Comparison of ENCODE assay signal across 16 cellular contexts in genomic region chr2:102509749-102510148, GRCh38. TPM values are rescaled to one million over a fixed set of nuclear protein-coding genes. Genes with fewer than 3 reads are reported as not detected.
A peak's percentile ranks its signal among the peaks of the same experiment; 100 is the strongest.
DNase-seq lines count a peak whose midpoint lies in the region; ATAC-seq and TF ChIP-seq lines count a peak whose summit lies in the region.
"Had no signal": no experiment of that assay in that cellular context is flagged by ENCODE, and none has a peak within 500 bp of the region (broad histone marks: within the 10 kb centered on the region; RNA-seq: fewer than 3 reads in every experiment).

No MANE protein-coding gene starts in this region.

- no CpG with 5 or more reads among the region's 2 CpGs for WGBS in IMR-90 (ENCODE audit: extremely low coverage in 2 of 2, insufficient read length in 1 of 2), 2 experiments

- CTCF ChIA-PET in IMR-90 (lab: Yijun Ruan, JAX): interaction anchor here (0.6 kb wide), 1 partner anchor 21 kb away, joined by 4 read pairs; no protein-coding TSS in a partner anchor

- no peak overlapping the region for H2AK9ac ChIP-seq in IMR-90 (replicated peaks; ENCODE audit: low read depth, low read length, poor library complexity)

- BruUV-seq in IMR-90 (replicated peaks; lab: Mats Ljungman, UMichigan): no TSS peak

- H3K4me2 ChIP-seq in IMR-90 (ENCODE audit: low read depth, low read length): no peak overlapping the region

- TF ChIP-seq RAD21 in IMR-90 (IDR thresholded peaks at IDR 0.05; ENCODE audit: low read length): no peak

- H3K27ac Mint-ChIP-seq in activated T-cell treated with anti-CD3 and anti-CD28 coated beads, Interleukin-2, amount 50 U/mL, for 24 hours: no peak overlapping the region
- H3K27ac Mint-ChIP-seq in stimulated activated memory B cell treated with anti-CD40 and anti-IgM and Interleukin-4, amounts not matched to agents 10 μg/mL and 1 μg/mL and 100 μg/mL, for 72 hours: no peak overlapping the region
- H3K27ac Mint-ChIP-seq: WTC11 had no signal

- no peaks in the 10 kb centered on the region for H3K9me1 ChIP-seq in IMR-90 (ENCODE audit: insufficient read depth, low read length)

- H3K79me1 ChIP-seq in IMR-90 (ENCODE audit: low read depth in 1 of 2, low read length in 2 of 2): no peaks in the 10 kb centered on the region

- no peak overlapping the region for H4K5ac ChIP-seq in IMR-90 (ENCODE audit: low read depth, low read length)

- peaks cover 8% of the 10 kb centered on the region for H3K4me1 Mint-ChIP-seq in activated T-cell treated with anti-CD3 and anti-CD28 coated beads, Interleukin-2, amount 50 U/mL, for 4 hours (ENCODE audit: low read depth)
- H3K4me1 Mint-ChIP-seq in activated T-cell treated with anti-CD3 and anti-CD28 coated beads, Interleukin-2, amount 50 U/mL, for 24 hours (ENCODE audit: low read depth): peaks cover 18% of the 10 kb centered on the region
- peaks cover 16% of the 10 kb centered on the region for H3K4me1 Mint-ChIP-seq in stimulated activated memory B cell treated with anti-CD40 and anti-IgM and Interleukin-4, amounts not matched to agents 10 μg/mL and 1 μg/mL and 100 μg/mL, for 72 hours

- H3K36me3 Mint-ChIP-seq in activated T-cell treated with anti-CD3 and anti-CD28 coated beads, Interleukin-2, amount 50 U/mL, for 4 hours (ENCODE audit: insufficient read depth): no peaks in the 10 kb centered on the region
- H3K36me3 Mint-ChIP-seq in activated T-cell treated with anti-CD3 and anti-CD28 coated beads, Interleukin-2, amount 50 U/mL, for 24 hours (ENCODE audit: low read depth): no peaks in the 10 kb centered on the region
- H3K36me3 Mint-ChIP-seq in stimulated activated memory B cell treated with anti-CD40 and anti-IgM and Interleukin-4, amounts not matched to agents 10 μg/mL and 1 μg/mL and 100 μg/mL, for 72 hours: peaks cover 5% of the 10 kb centered on the region
- H3K36me3 Mint-ChIP-seq: WTC11 had no signal

- TF ChIP-seq POLR2A in IMR-90 (IDR thresholded peaks at IDR 0.05; ENCODE audit: low read depth, low read length): no peak

- no peak overlapping the region for H3K4ac ChIP-seq in IMR-90 (ENCODE audit: low read depth, low read length)

- no peak overlapping the region for H3K9ac ChIP-seq in IMR-90 (ENCODE audit: low read depth, low read length)

- no peak overlapping the region for H3K4me3 Mint-ChIP-seq in activated T-cell treated with anti-CD3 and anti-CD28 coated beads, Interleukin-2, amount 50 U/mL, for 4 hours
- H3K4me3 Mint-ChIP-seq in activated T-cell treated with anti-CD3 and anti-CD28 coated beads, Interleukin-2, amount 50 U/mL, for 24 hours: no peak overlapping the region
- peak overlapping the region; percentile 6 for H3K4me3 Mint-ChIP-seq in stimulated activated memory B cell treated with anti-CD40 and anti-IgM and Interleukin-4, amounts not matched to agents 10 μg/mL and 1 μg/mL and 100 μg/mL, for 72 hours
- H3K4me3 Mint-ChIP-seq: WTC11 had no signal

- H3K14ac ChIP-seq in IMR-90 (replicated peaks; ENCODE audit: low read depth, low read length): no peak overlapping the region

- no peak overlapping the region for H4K91ac ChIP-seq in IMR-90 (ENCODE audit: insufficient read depth, low read depth, low read length)

- no peak overlapping the region for H2BK120ac ChIP-seq in IMR-90 (ENCODE audit: low read depth, low read length)

- in situ Hi-C loops in IMR-90 (cut with MboI; ENCODE audit: low sequenced_read_pairs): no loop called here

- H2BK20ac ChIP-seq in IMR-90 (ENCODE audit: low read depth, low read length): no peak overlapping the region

- H3K23ac ChIP-seq in IMR-90 (ENCODE audit: low read depth, low read length): no peak overlapping the region

- no peak overlapping the region for H2AK5ac ChIP-seq in IMR-90 (ENCODE audit: low read depth, low read length)

- TF ChIP-seq CTCF in IMR-90 (conservative IDR thresholded peaks at IDR 0.05; ENCODE audit: low read depth, low read length) (no peak), cardiac fibroblast (IDR thresholded peaks at IDR 0.05; ENCODE audit: low read depth, low read length) (no peak)

- peaks cover 23% of the 10 kb centered on the region for H3K27me3 Mint-ChIP-seq in activated T-cell treated with anti-CD3 and anti-CD28 coated beads, Interleukin-2, amount 50 U/mL, for 4 hours (ENCODE audit: low read depth)
- H3K27me3 Mint-ChIP-seq in activated T-cell treated with anti-CD3 and anti-CD28 coated beads, Interleukin-2, amount 50 U/mL, for 24 hours: peaks cover 27% of the 10 kb centered on the region
- peaks cover 14% of the 10 kb centered on the region for H3K27me3 Mint-ChIP-seq in stimulated activated memory B cell treated with anti-CD40 and anti-IgM and Interleukin-4, amounts not matched to agents 10 μg/mL and 1 μg/mL and 100 μg/mL, for 72 hours

- H3K18ac ChIP-seq in IMR-90 (ENCODE audit: low read depth, low read length): no peak overlapping the region

- H3K4me3 ChIP-seq in IMR-90 (ENCODE audit: insufficient read depth, low read depth, low read length) (no peak overlapping the region), cardiac fibroblast (replicated peaks in 1 of 2; ENCODE audit: low read depth in 2 of 2, low read length in 2 of 2) (no peak overlapping the region)

- no peaks in the 10 kb centered on the region for H3K9me3 ChIP-seq in IMR-90 (ENCODE audit: control insufficient read depth, insufficient read depth, low read length)

- H4K8ac ChIP-seq in IMR-90 (ENCODE audit: low read depth in 2 of 2, low read length in 2 of 2): no peak overlapping the region

- peaks cover 3% of the 10 kb centered on the region for H3K9me3 Mint-ChIP-seq in activated T-cell treated with anti-CD3 and anti-CD28 coated beads, Interleukin-2, amount 50 U/mL, for 4 hours
- peaks cover 3% of the 10 kb centered on the region for H3K9me3 Mint-ChIP-seq in activated T-cell treated with anti-CD3 and anti-CD28 coated beads, Interleukin-2, amount 50 U/mL, for 24 hours
- peaks cover 7% of the 10 kb centered on the region for H3K9me3 Mint-ChIP-seq in stimulated activated memory B cell treated with anti-CD40 and anti-IgM and Interleukin-4, amounts not matched to agents 10 μg/mL and 1 μg/mL and 100 μg/mL, for 72 hours

- H4K20me1 ChIP-seq in IMR-90 (ENCODE audit: insufficient read depth, low read length): no peaks in the 10 kb centered on the region

- peak; percentile 76 to 91 for ATAC-seq in activated T-cell treated with anti-CD3 and anti-CD28 coated beads, Interleukin-2, amount 50 U/mL, for 4 hours
- ATAC-seq in IMR-90 (ENCODE audit: low read depth): no peak
- peak; percentile 71 for ATAC-seq in stimulated activated memory B cell treated with anti-CD40 and anti-IgM and Interleukin-4, amounts not matched to agents 10 μg/mL and 1 μg/mL and 100 μg/mL, for 72 hours
- no peak for ATAC-seq in GM19328 (IDR thresholded peaks at IDR 0.05; ENCODE audit: unreplicated experiment)
- ATAC-seq: WTC11 had no signal

- H3K27ac ChIP-seq in IMR-90 (ENCODE audit: insufficient read depth, low read length): no peak overlapping the region

- no peaks in the 10 kb centered on the region for H3K36me3 ChIP-seq in IMR-90 (ENCODE audit: control insufficient read depth, insufficient read depth, low read length)

- peaks cover 7% of the 10 kb centered on the region; the same call in 1 of the 2 replicates for H3K4me1 ChIP-seq in IMR-90 (ENCODE audit: control insufficient read depth, insufficient read depth, low read length)

- dilution Hi-C loops in IMR-90 (cut with HindIII; ENCODE audit: low sequenced_read_pairs, unreplicated experiment): no loop called here

- peaks cover 4% of the 10 kb centered on the region; the same call in 1 of the 2 replicates for H3K27me3 ChIP-seq in IMR-90 (ENCODE audit: control insufficient read depth, insufficient read depth, low read length)

- POLR2A ChIA-PET in IMR-90 (lab: Charles Lee; ENCODE audit: unreplicated experiment): no interaction called here

- DNase-seq in activated T-cell treated with anti-CD3 and anti-CD28 coated beads, Interleukin-2, amount 50 U/mL, for 4 hours: no peak
- no peak for DNase-seq in activated T-cell treated with anti-CD3 and anti-CD28 coated beads, Interleukin-2, amount 50 U/mL, for 24 hours
- DNase-seq in IMR-90 (peak; percentile 50), cardiac fibroblast (ENCODE audit: low read depth in 2 of 2) (peak; percentile 23 to 71), NCI-H526 treated with DMSO at 0.1 percent for 48 hours (lab: John Stamatoyannopoulos, UW) (no peak), SIG-M5 treated with dmso at 0.1 percent for 504 hours (lab: John Stamatoyannopoulos, UW; ENCODE audit: unreplicated experiment) (no peak)
- DNase-seq: activated effector memory CD4-positive, alpha-beta T cell treated with Interleukin-2 at 50 U/mL for 16 hours; islet precursor cell; NCI-H1092 treated with DMSO at 0.1 percent for 48 hours; NCI-H510A treated with DMSO at 0.1 percent for 48 hours had no signal

- no peak overlapping the region for H2BK5ac ChIP-seq in IMR-90 (ENCODE audit: low read depth, low read length, poor library complexity, severe bottlenecking)

- intact Hi-C loops in IMR-90 (cut with micrococcal nuclease): no loop called here

- no peak overlapping the region for H2BK15ac ChIP-seq in IMR-90 (ENCODE audit: low read depth, low read length)

- H3K56ac ChIP-seq in IMR-90 (ENCODE audit: extremely low read depth, insufficient read depth, low read length): no peak overlapping the region

- H2AFZ ChIP-seq in IMR-90 (replicated peaks; ENCODE audit: low read length, poor library complexity): no peak overlapping the region

TF ChIP-seq in IMR-90, 13 proteins besides CTCF, POLR2A, EP300 and RAD21 (continues in another document):
- TF ChIP-seq MXI1 (IDR thresholded peaks at IDR 0.05; ENCODE audit: borderline replicate concordance, low read depth, low read length) (no peak), RFX5 (IDR thresholded peaks at IDR 0.05; ENCODE audit: low read depth, low read length) (no peak), SMC3 (IDR thresholded peaks at IDR 0.05; ENCODE audit: low read depth, low read length) (no peak), CHD1 (IDR thresholded peaks at IDR 0.05; ENCODE audit: low read depth, low read length) (no peak), ELK1 (IDR thresholded peaks at IDR 0.05; ENCODE audit: borderline replicate concordance, low read depth, low read length) (no peak), FOS (IDR thresholded peaks at IDR 0.05; ENCODE audit: low read depth, low read length) (no peak)

RNA-seq across cellular contexts. Expression of gene SLC9A4, which starts 36.7 kb away (rescaled TPM):
- total RNA-seq in activated T-cell treated with anti-CD3 and anti-CD28 coated beads, Interleukin-2, amount 50 U/mL, for 4 hours: under 1 TPM in 1 of 3 donors, not detected in 2; 0.05 TPM
- not detected in 2 replicates for total RNA-seq in IMR-90 (2012; rRNA removed)
- not detected in 2 replicates for polyA plus RNA-seq in IMR-90 (2012; rRNA removed)
- polyA plus RNA-seq in IMR-90 (2012; cell fraction: cytosol; rRNA removed): not detected in 2 replicates
- not detected in 2 replicates for polyA plus RNA-seq in IMR-90 (2012; cell fraction: nucleus; rRNA removed; ENCODE audit: low replicate concordance)
- total RNA-seq: chondrocyte, fibroblast of villous mesenchyme, SK-MEL-5 had no signal

Comparison
In these comparisons a context has a peak if more than half of its experiments do, and no peak if none do; other contexts are left out.
1. ATAC-seq: peak in activated T-cell treated with anti-CD3 and anti-CD28 coated beads, Interleukin-2, amount 50 U/mL, for 4 hours (2 of 2) and stimulated activated memory B cell treated with anti-CD40 and anti-IgM and Interleukin-4, amounts not matched to agents 10 μg/mL and 1 μg/mL and 100 μg/mL, for 72 hours (single experiment); none in IMR-90 (single experiment) and GM19328 (single experiment).
2. DNase-seq: peak in IMR-90 (single experiment) and cardiac fibroblast (2 of 2); none in activated T-cell treated with anti-CD3 and anti-CD28 coated beads, Interleukin-2, amount 50 U/mL, for 4 hours (single experiment), activated T-cell treated with anti-CD3 and anti-CD28 coated beads, Interleukin-2, amount 50 U/mL, for 24 hours (single experiment), NCI-H526 treated with DMSO at 0.1 percent for 48 hours (single experiment) and SIG-M5 treated with dmso at 0.1 percent for 504 hours (single experiment).